In the genomic region with DNA sequence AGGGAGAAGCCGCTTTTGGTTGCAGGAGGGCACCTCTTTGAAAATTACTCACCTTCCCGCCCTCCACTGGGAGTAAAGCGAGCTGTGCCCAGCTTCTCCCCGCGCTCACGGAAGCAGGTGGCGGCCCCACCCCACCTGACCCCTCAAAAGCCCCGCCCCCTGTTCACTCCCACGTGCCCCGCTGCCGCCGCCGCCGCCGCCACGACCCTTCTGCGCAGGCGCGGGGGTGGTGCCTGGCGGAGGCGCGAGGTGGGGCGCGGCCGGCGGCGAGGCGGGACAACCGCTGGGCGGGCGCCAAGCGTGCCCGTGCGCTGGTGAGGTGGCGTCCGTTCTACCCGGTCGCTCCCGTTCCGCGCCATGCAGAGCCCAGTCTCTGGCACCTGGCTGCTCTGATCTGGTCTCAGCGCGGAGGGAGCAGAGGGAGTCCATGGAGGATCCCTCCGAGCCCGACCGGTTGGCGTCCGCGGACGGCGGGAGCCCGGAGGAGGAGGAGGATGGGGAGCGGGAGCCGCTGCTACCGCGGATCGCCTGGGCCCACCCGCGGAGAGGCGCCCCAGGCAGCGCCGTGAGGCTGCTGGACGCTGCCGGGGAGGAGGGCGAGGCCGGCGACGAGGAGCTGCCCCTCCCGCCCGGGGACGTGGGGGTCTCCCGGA, we compare ENCODE assay signal across 8 cellular contexts. TPM values are rescaled to one million over a fixed set of nuclear protein-coding genes. Genes with fewer than 3 reads are reported as not detected.
DNase-seq lines count a peak whose midpoint lies in the region; TF ChIP-seq lines count a peak whose summit lies in the region.

A gene (plus strand): TSS at position 297 of the 653 bp plus-strand sequence. CDS start 131 bp downstream, at position 428.

- peaks cover 4% of the 10 kb centered on the region for H3K27me3 Mint-ChIP-seq in neural progenitor cell (ENCODE audit: insufficient read depth, low read depth)

- H2AFZ ChIP-seq in MM.1S (ENCODE audit: low read length) (peak within 1 kb of the TSS; percentile 77), neural progenitor cell (replicated peaks) (peak within 1 kb of the TSS; percentile 94)

- H3K4me1 ChIP-seq in ES-I3 (ENCODE audit: insufficient read depth, low read length) (no peaks in the 10 kb centered on the region), HAP-1 (peaks cover 14% of the 10 kb centered on the region), MM.1S (ENCODE audit: low read length) (peaks cover 11% of the 10 kb centered on the region), neural progenitor cell (no peaks in the 10 kb centered on the region), subcutaneous abdominal adipose tissue (ENCODE audit: control insufficient read depth in 5 of 5, insufficient read depth in 5 of 5, low read length in 5 of 5) (peaks cover 0 to 18% (median 8%) of the 10 kb centered on the region in 5 donors)

- H3K79me2 ChIP-seq in MM.1S (ENCODE audit: low read length) (peaks cover 48% of the 10 kb centered on the region), neural progenitor cell (ENCODE audit: low read depth) (peaks cover 28% of the 10 kb centered on the region)

- no peaks in the 10 kb centered on the region for H3K9me2 ChIP-seq in MM.1S (replicated peaks; ENCODE audit: insufficient read depth, low read length)

- H3K36me3 Mint-ChIP-seq in neural progenitor cell = peaks cover 25% of the 10 kb centered on the region

- H3K4me3 Mint-ChIP-seq in neural progenitor cell = peak within 1 kb of the TSS; percentile 87

- peaks cover 55% of the 10 kb centered on the region for H3K9me3 Mint-ChIP-seq in neural progenitor cell

- H3K27ac ChIP-seq in MM.1S (ENCODE audit: low read length) (peak within 1 kb of the TSS; percentile 92), neural progenitor cell (no peak within 1 kb of the TSS), subcutaneous abdominal adipose tissue (ENCODE audit: low read depth, low read length) (peak within 1 kb of the TSS; percentile 94)

- H3K36me3 ChIP-seq in ES-I3 (ENCODE audit: insufficient read depth, low read length) (no peaks in the 10 kb centered on the region; the same call in 1 of the 2 replicates), HAP-1 (replicated peaks) (peaks cover 5% of the 10 kb centered on the region), MM.1S (replicated peaks; ENCODE audit: insufficient read depth, low read length) (peaks cover 3% of the 10 kb centered on the region), neural progenitor cell (peaks cover 7% of the 10 kb centered on the region), subcutaneous abdominal adipose tissue (ENCODE audit: control insufficient read depth in 5 of 5, insufficient read depth in 5 of 5, low read length in 5 of 5) (no peaks in the 10 kb centered on the region)

- H3K27ac Mint-ChIP-seq in neural progenitor cell = no peak within 1 kb of the TSS

- in situ Hi-C loops in HAP-1 (cut with MboI; ENCODE audit: low sequenced_read_pairs) = no loop called here

- H4K20me1 ChIP-seq in MM.1S (ENCODE audit: insufficient read depth, low read length) = no peaks in the 10 kb centered on the region
- no peaks in the 10 kb centered on the region for H4K20me1 ChIP-seq in neural progenitor cell (ENCODE audit: low read depth)

- H3F3A ChIP-seq in MM.1S (ENCODE audit: insufficient read depth, low read length) = peaks cover 22% of the 10 kb centered on the region
- H3F3A ChIP-seq in neural progenitor cell (ENCODE audit: low read depth) = peaks cover 21% of the 10 kb centered on the region

- H3K9me3 ChIP-seq in ES-I3 (ENCODE audit: control insufficient read depth, insufficient read depth, low read length) (peaks cover 14% of the 10 kb centered on the region), HAP-1 (peaks cover 6% of the 10 kb centered on the region; the same call in 1 of the 2 replicates), MM.1S (replicated peaks; ENCODE audit: insufficient read depth, low read length) (no peaks in the 10 kb centered on the region), neural progenitor cell (ENCODE audit: low read depth) (peaks cover 15% of the 10 kb centered on the region), subcutaneous abdominal adipose tissue (ENCODE audit: control insufficient read depth in 5 of 5, low read length in 5 of 5) (peaks cover 4 to 25% (median 21%) of the 10 kb centered on the region in 5 donors)

- peak within 1 kb of the TSS; percentile 79 for H3K4me3 ChIP-seq in HAP-1
- H3K4me3 ChIP-seq in MM.1S (ENCODE audit: low read length) = peak within 1 kb of the TSS; percentile 89
- peak within 1 kb of the TSS; percentile 92 for H3K4me3 ChIP-seq in fibroblast of villous mesenchyme (ENCODE audit: low read depth, low read length)
- H3K4me3 ChIP-seq in neural progenitor cell = peak within 1 kb of the TSS; percentile 81
- peak within 1 kb of the TSS; percentile 86 to 98 (median 90) for H3K4me3 ChIP-seq in subcutaneous abdominal adipose tissue (ENCODE audit: low read depth in 1 of 5, low read length in 5 of 5)

- TF ChIP-seq CTCF in MM.1S (IDR thresholded peaks at IDR 0.05; ENCODE audit: low read length) (no peak), fibroblast of villous mesenchyme (IDR thresholded peaks at IDR 0.05; ENCODE audit: insufficient read depth, low read depth, low read length) (no peak), neural progenitor cell (IDR thresholded peaks at IDR 0.05) (no peak)

- peak within 1 kb of the TSS; percentile 80 for H3K4me2 ChIP-seq in MM.1S (ENCODE audit: low read depth, low read length)
- H3K4me2 ChIP-seq in neural progenitor cell = peak within 1 kb of the TSS; percentile 87

- DNase-seq in HAP-1 (ENCODE audit: low spot score in 2 of 2) (peak; percentile 84 to 94), MM.1S (peak; percentile 95), SIG-M5 (lab: John Stamatoyannopoulos, UW) (peak; percentile 17), activated gamma-delta T cell (lab: John Stamatoyannopoulos, UW) (peak; percentile 89), fibroblast of villous mesenchyme (ENCODE audit: low read depth) (peak; percentile 79), neural progenitor cell (ENCODE audit: low spot score) (peak; percentile 89)

- H3K27me3 ChIP-seq in HAP-1 (ENCODE audit: low read depth) = no peaks in the 10 kb centered on the region
- H3K27me3 ChIP-seq in MM.1S (replicated peaks; ENCODE audit: insufficient read depth, low read length) = no peaks in the 10 kb centered on the region
- H3K27me3 ChIP-seq in neural progenitor cell = peaks cover 14% of the 10 kb centered on the region
- H3K27me3 ChIP-seq in subcutaneous abdominal adipose tissue (ENCODE audit: control insufficient read depth in 5 of 5, insufficient read depth in 4 of 5, low read length in 5 of 5) = no peaks in the 10 kb centered on the region

- peaks cover 11% of the 10 kb centered on the region for H3K4me1 Mint-ChIP-seq in neural progenitor cell

- H3K9ac ChIP-seq in ES-I3 (ENCODE audit: low read depth, low read length) = peak within 1 kb of the TSS; percentile 94
- H3K9ac ChIP-seq in MM.1S (ENCODE audit: low read length) = peak within 1 kb of the TSS; percentile 98
- H3K9ac ChIP-seq in neural progenitor cell = peak within 1 kb of the TSS; percentile 41
- peak within 1 kb of the TSS; percentile 89 to 93 (median 91) for H3K9ac ChIP-seq in subcutaneous abdominal adipose tissue (ENCODE audit: low read length in 5 of 5)

RNA-seq across cellular contexts. Expression of the gene that starts here (rescaled TPM):
- total RNA-seq in fibroblast of villous mesenchyme (22.9 and 25.9 TPM in 2 replicates), neural progenitor cell (ENCODE audit: low replicate concordance) (16.1 and 20.3 TPM in 2 replicates)

Comparison
In these comparisons a context has a peak if more than half of its experiments do, and no peak if none do; other contexts are left out.
1. H3K9ac ChIP-seq: peak in every context shown above with its lines; median percentile 98 in MM.1S; 94 in ES-I3; 91 in subcutaneous abdominal adipose tissue; 41 in neural progenitor cell.
2. DNase-seq: peak in every context shown above with its lines; median percentile 95 in MM.1S; 89 in HAP-1; 89 in activated gamma-delta T cell; 89 in neural progenitor cell; 79 in fibroblast of villous mesenchyme; 17 in SIG-M5.